In the genomic region with DNA sequence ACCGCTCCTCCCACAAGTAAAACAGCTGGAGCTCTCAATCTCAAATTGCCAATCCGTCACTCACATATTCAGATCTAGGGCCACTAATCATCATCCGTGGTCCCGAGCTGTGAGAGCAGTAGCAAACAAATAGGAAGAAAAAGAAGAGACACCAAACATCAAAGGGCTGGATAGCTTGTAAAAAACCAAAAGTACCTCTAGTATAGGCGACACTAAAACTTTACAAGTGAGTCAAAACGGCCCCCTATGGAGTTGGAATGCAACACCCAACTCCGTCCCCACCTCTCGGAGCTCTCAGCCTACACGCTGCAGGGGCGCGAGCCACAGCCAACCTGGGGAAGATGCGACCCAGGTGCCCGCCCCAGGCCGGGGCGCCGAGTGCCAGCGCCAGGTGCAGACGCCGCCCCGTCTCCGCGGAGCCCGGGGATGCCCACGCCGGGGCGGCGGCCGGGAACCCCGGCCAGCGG, we compare ENCODE assay signal across 8 cellular contexts. TPM values are rescaled to one million over a fixed set of nuclear protein-coding genes. Genes with fewer than 3 reads are reported as not detected.
DNase-seq lines count a peak whose midpoint lies in the region; ATAC-seq and TF ChIP-seq lines count a peak whose summit lies in the region.

No MANE protein-coding gene starts in this region.

- H3K4me3 ChIP-seq in ACC112 (ENCODE audit: low read depth, low read length) (peak overlapping the region; percentile 97), OCI-LY3 (ENCODE audit: low read length) (peak overlapping the region; percentile 97), right cardiac atrium (ENCODE audit: low read length) (peak overlapping the region; percentile 97), skeletal muscle satellite cell (ENCODE audit: low read length) (peak overlapping the region; percentile 76)

- peak; percentile 62 for DNase-seq in activated naive CD4-positive, alpha-beta T cell treated with Interleukin-2 at 50 U/mL for 16 hours
- DNase-seq in right cardiac atrium (no peak), superior temporal gyrus (ENCODE audit: extremely low spot score) (no peak)

- no peak for TF ChIP-seq CTCF in OCI-LY3 (IDR thresholded peaks at IDR 0.05; ENCODE audit: low read depth, low read length)

- peaks cover 51% of the 10 kb centered on the region for H3K79me2 ChIP-seq in ACC112 (ENCODE audit: control insufficient read depth, insufficient read depth, low read length, unreplicated experiment)
- H3K79me2 ChIP-seq in OCI-LY3 (ENCODE audit: low read length), result peaks cover 52% of the 10 kb centered on the region

- H3K36me3 ChIP-seq in ACC112 (ENCODE audit: insufficient read depth, low read length) (peaks cover 10% of the 10 kb centered on the region; the same call in 1 of the 2 replicates), OCI-LY3 (replicated peaks; ENCODE audit: low read depth, low read length) (peaks cover 18% of the 10 kb centered on the region), skeletal muscle satellite cell (ENCODE audit: insufficient read depth, low read length) (peaks cover 21% of the 10 kb centered on the region)

- peak overlapping the region; percentile 87 for H3K4me2 ChIP-seq in OCI-LY3 (ENCODE audit: low read length)
- H3K4me2 ChIP-seq in skeletal muscle satellite cell (ENCODE audit: low read length), result peak overlapping the region; percentile 92

- peaks cover 16% of the 10 kb centered on the region for H4K20me1 ChIP-seq in OCI-LY3 (ENCODE audit: insufficient read depth, low read length)

- H3K27ac ChIP-seq in ACC112 (ENCODE audit: low read depth, low read length), result peak overlapping the region; percentile 58; the same call in 1 of the 2 replicates
- H3K27ac ChIP-seq in OCI-LY3 (ENCODE audit: low read length), result peak overlapping the region; percentile 39
- peak overlapping the region; percentile 74 for H3K27ac ChIP-seq in right cardiac atrium (ENCODE audit: low read length)

- H2AFZ ChIP-seq in ACC112 (ENCODE audit: low read length, unreplicated experiment) (peak overlapping the region; percentile 73), OCI-LY3 (ENCODE audit: low read depth, low read length) (peak overlapping the region; percentile 49)

- H3K4me1 ChIP-seq in ACC112 (ENCODE audit: control insufficient read depth, insufficient read depth, low read length, unreplicated experiment) (peaks cover 11% of the 10 kb centered on the region), OCI-LY3 (ENCODE audit: low read length) (peaks cover 8% of the 10 kb centered on the region; the same call in 1 of the 2 replicates), right cardiac atrium (ENCODE audit: control insufficient read depth, insufficient read depth, low read length) (no peaks in the 10 kb centered on the region), skeletal muscle satellite cell (ENCODE audit: control insufficient read depth, insufficient read depth, low read length) (peaks cover 9% of the 10 kb centered on the region)

- H3K9me3 ChIP-seq in OCI-LY3 (ENCODE audit: insufficient read depth, low read length) (no peaks in the 10 kb centered on the region), right cardiac atrium (ENCODE audit: control insufficient read depth, low read length) (no peaks in the 10 kb centered on the region), skeletal muscle satellite cell (replicated peaks; ENCODE audit: low read length) (no peaks in the 10 kb centered on the region)

- under 1% methylated on average over 30 of the region's 30 CpGs for WGBS in right cardiac atrium

- H3K9ac ChIP-seq in OCI-LY3 (ENCODE audit: low read length) (peak overlapping the region; percentile 76), skeletal muscle satellite cell (ENCODE audit: low read depth, low read length) (peak overlapping the region; percentile 97)

- H3K27me3 ChIP-seq in ACC112 (ENCODE audit: insufficient read depth, low read length) (no peaks in the 10 kb centered on the region), OCI-LY3 (ENCODE audit: low read depth, low read length) (no peaks in the 10 kb centered on the region), right cardiac atrium (ENCODE audit: control insufficient read depth, insufficient read depth) (no peaks in the 10 kb centered on the region), skeletal muscle satellite cell (ENCODE audit: control insufficient read depth, insufficient read depth, low read length) (no peaks in the 10 kb centered on the region)

- peak; percentile 22 for ATAC-seq in GM18508 (IDR thresholded peaks at IDR 0.05; ENCODE audit: insufficient read depth, unreplicated experiment)
- peak; percentile 43 for ATAC-seq in HG03025 (IDR thresholded peaks at IDR 0.05; ENCODE audit: low FRiP score, unreplicated experiment)
- no peak for ATAC-seq in right cardiac atrium

- intact Hi-C loops in right cardiac atrium (cut with DNase I), result no loop called here

RNA-seq across cellular contexts. Expression of gene FAM3C, which starts 0.6 kb away (rescaled TPM):
- total RNA-seq in right cardiac atrium, result 10 to 100 TPM; 60.4 to 69.6 (median 60.8) TPM
- polyA plus RNA-seq in right cardiac atrium, result 45.5 TPM
- 41.7 and 46.6 TPM in 2 replicates for total RNA-seq in skeletal muscle satellite cell (2012; rRNA removed)

Comparison
In these comparisons a context has a peak if more than half of its experiments do, and no peak if none do; other contexts are left out.
1. ATAC-seq: peak in GM18508 (single experiment) and HG03025 (single experiment); none in right cardiac atrium (0 of 2).
2. Peak in every context shown above with its lines, with median percentiles within 50 percentile points of each other: H3K27ac ChIP-seq and H3K4me3 ChIP-seq.